33 cellular contexts compared by ENCODE assay signal in genomic region chr13:111458001-111458531, GRCh38.
"Had no signal": no experiment of that assay in that cellular context is flagged by ENCODE, and none has a peak within 500 bp of the region (broad histone marks: within the 10 kb centered on the region; RNA-seq: fewer than 3 reads in every experiment).

No MANE protein-coding gene starts in this region.

- DNase-seq: activated B cell treated with CpG ODN at 0.5 μM for 24 hours; activated CD4-positive, alpha-beta T cell treated with anti-CD3 and anti-CD28 coated beads for 36 hours; activated CD4-positive, alpha-beta T cell treated with anti-CD3 and anti-CD28 coated beads for 48 hours; activated CD4-positive, alpha-beta T cell treated with anti-CD3 and anti-CD28 coated beads, Interleukin-2, amount 10 ng/mL, durations not matched to agents 7 days and 5 days; activated CD4-positive, alpha-beta T cell treated with anti-CD3 and anti-CD28 coated beads, Interleukin-2, amount 50 U/mL, for 48 hours; activated CD4-positive, CD25-positive, alpha-beta regulatory T cell treated with anti-CD3 and anti-CD28 coated beads, Interleukin-2, amount 50 U/mL, for 72 hours; activated CD8-positive, alpha-beta memory T cell treated with anti-CD3 and anti-CD28 coated beads for 24 hours; activated CD8-positive, alpha-beta memory T cell treated with anti-CD3 and anti-CD28 coated beads, Interleukin-2, amount 10 ng/mL, durations not matched to agents 7 days and 5 days; activated CD8-positive, alpha-beta memory T cell treated with anti-CD3 and anti-CD28 coated beads, Interleukin-2, amount 50 U/mL, for 48 hours; activated CD8-positive, alpha-beta T cell treated with anti-CD3 and anti-CD28 coated beads, Interleukin-2, amount 10 ng/mL, durations not matched to agents 7 days and 5 days; activated effector memory CD4-positive, alpha-beta T cell treated with Interleukin-2 at 50 U/mL for 16 hours; activated gamma-delta T cell; activated naive CD4-positive, alpha-beta T cell; activated naive CD4-positive, alpha-beta T cell treated with anti-CD3 and anti-CD28 coated beads for 36 hours; activated naive CD4-positive, alpha-beta T cell treated with anti-CD3 and anti-CD28 coated beads, Interleukin-2, amount 50 U/mL, for 16 hours; activated naive CD8-positive, alpha-beta T cell treated with anti-CD3 and anti-CD28 coated beads for 36 hours; activated T-cell treated with anti-CD3 and anti-CD28 coated beads, Interleukin-2, amount 50 U/mL, for 24 hours; activated T-cell treated with anti-CD3 and anti-CD28 coated beads, Interleukin-2, amount 50 U/mL, for 48 hours; adrenal gland; amniotic stem cell; aorta; body of pancreas; brain microvascular endothelial cell; central memory CD4-positive, alpha-beta T cell; T-helper 1 cell; T-helper 2 cell; T-helper 9 cell had no signal

- H3K27ac ChIP-seq: adrenal gland, body of pancreas, brain microvascular endothelial cell, breast epithelium, VCaP had no signal

- ATAC-seq: activated CD4-positive, alpha-beta T cell treated with anti-CD3 and anti-CD28 coated beads for 36 hours; activated CD8-positive, alpha-beta memory T cell treated with anti-CD3 and anti-CD28 coated beads, Interleukin-2, amount 10 ng/mL, durations not matched to agents 7 days and 5 days; activated CD8-positive, alpha-beta T cell treated with anti-CD3 and anti-CD28 coated beads, Interleukin-2, amount 10 ng/mL, durations not matched to agents 7 days and 5 days; activated naive CD4-positive, alpha-beta T cell treated with anti-CD3 and anti-CD28 coated beads, Interleukin-2, amount 50 U/mL, for 72 hours; body of pancreas had no signal

- H3K9me3 ChIP-seq: adrenal gland, body of pancreas had no signal

- H3K4me1 Mint-ChIP-seq: activated CD4-positive, alpha-beta T cell treated with anti-CD3 and anti-CD28 coated beads, Interleukin-2, amount 10 ng/mL, durations not matched to agents 7 days and 5 days; activated CD8-positive, alpha-beta memory T cell treated with anti-CD3 and anti-CD28 coated beads, Interleukin-2, amount 10 ng/mL, durations not matched to agents 7 days and 5 days; activated naive CD8-positive, alpha-beta T cell treated with anti-CD3 and anti-CD28 coated beads for 36 hours had no signal

- H3K4me3 Mint-ChIP-seq: activated B cell treated with CpG ODN at 0.5 μM for 24 hours; activated CD4-positive, alpha-beta T cell treated with anti-CD3 and anti-CD28 coated beads for 36 hours; activated CD4-positive, alpha-beta T cell treated with anti-CD3 and anti-CD28 coated beads, Interleukin-2, amount 10 ng/mL, durations not matched to agents 7 days and 5 days; activated CD8-positive, alpha-beta memory T cell treated with anti-CD3 and anti-CD28 coated beads, Interleukin-2, amount 10 ng/mL, durations not matched to agents 7 days and 5 days; activated CD8-positive, alpha-beta T cell treated with anti-CD3 and anti-CD28 coated beads, Interleukin-2, amount 10 ng/mL, durations not matched to agents 7 days and 5 days; activated naive CD4-positive, alpha-beta T cell treated with anti-CD3 and anti-CD28 coated beads for 36 hours; activated naive CD8-positive, alpha-beta T cell treated with anti-CD3 and anti-CD28 coated beads for 36 hours; activated T-cell treated with anti-CD3 and anti-CD28 coated beads, Interleukin-2, amount 50 U/mL, for 24 hours; T-helper 1 cell treated with Interleukin-12 subunit alpha and Interleukin-12 subunit beta and Interleukin-4 antibody, amounts not matched to agents 30 μg/mL and 1 μg/mL, for 36 hours; T-helper 2 cell treated with Interferon-gamma antibody and Interleukin-4, amounts not matched to agents 5 μg/mL and 100 μg/mL, for 36 hours had no signal

- H3K9me3 Mint-ChIP-seq: activated B cell treated with CpG ODN at 0.5 μM for 24 hours; activated CD4-positive, alpha-beta T cell treated with anti-CD3 and anti-CD28 coated beads, Interleukin-2, amount 10 ng/mL, durations not matched to agents 7 days and 5 days; activated naive CD4-positive, alpha-beta T cell treated with anti-CD3 and anti-CD28 coated beads, Interleukin-2, amount 50 U/mL, for 72 hours; activated naive CD8-positive, alpha-beta T cell treated with anti-CD3 and anti-CD28 coated beads for 36 hours; activated T-cell treated with anti-CD3 and anti-CD28 coated beads, Interleukin-2, amount 50 U/mL, for 24 hours; activated T-helper 2 cell treated with anti-CD3 and anti-CD28 coated beads, Interferon-gamma antibody, Interleukin-2, Interleukin-4, amounts not matched to agents 10 μg/mL and 5 μg/mL and 100 μg/mL, durations not matched to agents 14 hours and 24 hours and 36 hours; T-helper 1 cell treated with Interleukin-12 subunit alpha and Interleukin-12 subunit beta and Interleukin-4 antibody, amounts not matched to agents 30 μg/mL and 1 μg/mL, for 36 hours; T-helper 2 cell treated with Interferon-gamma antibody and Interleukin-4, amounts not matched to agents 5 μg/mL and 100 μg/mL, for 36 hours had no signal

- H3K27me3 Mint-ChIP-seq: activated CD8-positive, alpha-beta memory T cell treated with anti-CD3 and anti-CD28 coated beads, Interleukin-2, amount 10 ng/mL, durations not matched to agents 7 days and 5 days had no signal

- H3K36me3 Mint-ChIP-seq: activated CD8-positive, alpha-beta memory T cell treated with anti-CD3 and anti-CD28 coated beads, Interleukin-2, amount 10 ng/mL, durations not matched to agents 7 days and 5 days; activated naive CD4-positive, alpha-beta T cell treated with anti-CD3 and anti-CD28 coated beads, Interleukin-2, amount 50 U/mL, for 72 hours; activated naive CD8-positive, alpha-beta T cell treated with anti-CD3 and anti-CD28 coated beads for 36 hours had no signal

- H3K4me3 ChIP-seq: adrenal gland, body of pancreas, breast epithelium had no signal

- H3K27ac Mint-ChIP-seq: activated B cell treated with CpG ODN at 0.5 μM for 24 hours; activated CD4-positive, alpha-beta T cell treated with anti-CD3 and anti-CD28 coated beads for 36 hours; activated CD4-positive, alpha-beta T cell treated with anti-CD3 and anti-CD28 coated beads, Interleukin-2, amount 10 ng/mL, durations not matched to agents 7 days and 5 days; activated CD8-positive, alpha-beta memory T cell treated with anti-CD3 and anti-CD28 coated beads, Interleukin-2, amount 10 ng/mL, durations not matched to agents 7 days and 5 days; activated CD8-positive, alpha-beta T cell treated with anti-CD3 and anti-CD28 coated beads, Interleukin-2, amount 10 ng/mL, durations not matched to agents 7 days and 5 days; activated naive CD4-positive, alpha-beta T cell treated with anti-CD3 and anti-CD28 coated beads for 36 hours; activated naive CD8-positive, alpha-beta T cell treated with anti-CD3 and anti-CD28 coated beads for 36 hours; activated T-cell treated with anti-CD3 and anti-CD28 coated beads, Interleukin-2, amount 50 U/mL, for 24 hours; activated T-helper 2 cell treated with anti-CD3 and anti-CD28 coated beads, Interferon-gamma antibody, Interleukin-2, Interleukin-4, amounts not matched to agents 10 μg/mL and 5 μg/mL and 100 μg/mL, durations not matched to agents 14 hours and 24 hours and 36 hours; T-helper 1 cell treated with Interleukin-12 subunit alpha and Interleukin-12 subunit beta and Interleukin-4 antibody, amounts not matched to agents 30 μg/mL and 1 μg/mL, for 36 hours; T-helper 2 cell treated with Interferon-gamma antibody and Interleukin-4, amounts not matched to agents 5 μg/mL and 100 μg/mL, for 36 hours had no signal

- H3K4me1 ChIP-seq: adrenal gland, body of pancreas, breast epithelium had no signal

- H3K36me3 ChIP-seq: adrenal gland, brain microvascular endothelial cell, breast epithelium had no signal

- H3K27me3 ChIP-seq: body of pancreas, brain microvascular endothelial cell had no signal
